ENCODE assay signal across 21 cellular contexts in the genomic region with DNA sequence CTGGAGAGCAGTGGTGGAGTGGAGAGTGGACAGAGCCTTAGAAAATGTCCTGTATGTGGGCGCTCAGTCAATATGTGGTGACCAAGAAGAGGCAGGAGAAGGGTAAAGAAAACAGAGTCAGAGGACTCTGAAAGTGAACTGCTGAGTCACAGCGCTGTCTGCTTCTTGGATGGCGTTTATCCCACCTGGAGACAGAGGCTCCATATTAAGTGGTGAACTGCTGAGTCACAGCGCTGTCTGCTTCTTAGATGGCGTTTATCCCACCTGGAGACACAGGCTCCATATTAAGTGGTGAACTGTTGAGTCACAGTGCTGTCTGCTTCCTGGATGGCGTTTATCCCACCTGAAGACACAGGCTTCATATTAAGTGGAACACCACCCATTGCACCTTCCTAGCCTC.
DNase-seq lines count a peak whose midpoint lies in the region; ATAC-seq, FAIRE-seq and TF ChIP-seq lines count a peak whose summit lies in the region.
"Had no signal": no experiment of that assay in that cellular context is flagged by ENCODE, and none has a peak within 500 bp of the region (broad histone marks: within the 10 kb centered on the region; RNA-seq: fewer than 3 reads in every experiment).

No MANE protein-coding gene starts in this region.

- H4K8ac ChIP-seq in H1 (ENCODE audit: extremely low read depth, insufficient read depth, low read length) = peak overlapping the region; percentile 4

- H3K4me3 ChIP-seq in H7 (ENCODE audit: insufficient read depth, low read depth, low read length) (no peak overlapping the region), PC-3 (ENCODE audit: low read length) (no peak overlapping the region), H1 (ENCODE audit: extremely low read depth in 1 of 4, insufficient read depth in 2 of 4, low read depth in 3 of 4, low read length in 4 of 4) (no peak overlapping the region), right cardiac atrium (ENCODE audit: low read length) (no peak overlapping the region)
- H3K4me3 ChIP-seq: GM12878 had no signal

- no peak for FAIRE-seq in H1 (lab: Jason Lieb, UNC)
- FAIRE-seq: A204.1, D721Med, GM12878, HTR-8/SVneo had no signal

- H3K9me3 ChIP-seq in PC-3 (ENCODE audit: low read length) (no peaks in the 10 kb centered on the region), H1 (ENCODE audit: insufficient read depth in 2 of 2, low read depth in 1 of 2, low read length in 1 of 2) (peaks cover 8 to 11% of the 10 kb centered on the region in 2 experiments; a peak in 2 of 4 replicates), right cardiac atrium (ENCODE audit: control insufficient read depth, low read length) (no peaks in the 10 kb centered on the region)

- no peak overlapping the region for H3K56ac ChIP-seq in H1 (replicated peaks; ENCODE audit: insufficient read length, low read depth, low read length)

- no peaks in the 10 kb centered on the region for H3F3A ChIP-seq in PC-3 (ENCODE audit: low read length, unreplicated experiment)

- intact Hi-C loops in PC-3 (cut with micrococcal nuclease) (loop anchor here (10.0 kb wide), 1 partner anchor 1483 kb away; no protein-coding TSS in a partner anchor), right cardiac atrium (cut with DNase I) (loop anchor here in 1 of 4 donors (10.0 kb wide), 1 partner anchor 673 kb away; no protein-coding TSS in a partner anchor)

- no peak overlapping the region for H3K14ac ChIP-seq in H1 (ENCODE audit: insufficient read length)

- no peak overlapping the region for H2AK5ac ChIP-seq in H1 (ENCODE audit: low read depth, low read length)

- no peak overlapping the region for H2BK12ac ChIP-seq in H1 (ENCODE audit: low read depth, low read length)

- H3K9ac ChIP-seq in PC-3 (ENCODE audit: low read length) = no peak overlapping the region
- no peak overlapping the region for H3K9ac ChIP-seq in H1 (replicated peaks in 1 of 4; ENCODE audit: extremely low read depth in 1 of 4, low read depth in 3 of 4, low read length in 3 of 4)

- no peaks in the 10 kb centered on the region for H3K23me2 ChIP-seq in H1 (ENCODE audit: low read depth, low read length)

- WGBS in H1 (ENCODE audit: extremely low coverage in 1 of 2, insufficient coverage in 1 of 2, insufficient read length in 1 of 2, insufficient replicate concordance in 2 of 2, low coverage in 1 of 2, low lambda C conversion rate in 2 of 2, missing lambda C conversion rate in 1 of 2), 2 experiments = 83% methylated on average over 6 of the region's 6 CpGs; no CpG with 5 or more reads in 1 of the 2 experiments
- 90% methylated on average over 6 of the region's 6 CpGs for WGBS in right cardiac atrium

- no peak overlapping the region for H2BK5ac ChIP-seq in H1 (ENCODE audit: low read depth, low read length)

- H3K18ac ChIP-seq in H1 (ENCODE audit: extremely low read depth, low read length) = no peak overlapping the region

- no peak for TF ChIP-seq EP300 in H1 (IDR thresholded peaks at IDR 0.05; ENCODE audit: borderline replicate concordance in 1 of 2, low read depth in 2 of 2, low read length in 2 of 2)

- no peaks in the 10 kb centered on the region for H3K79me1 ChIP-seq in H1 (ENCODE audit: low read depth, low read length)

- H2BK20ac ChIP-seq in H1 (ENCODE audit: low read length) = no peak overlapping the region

- H3K79me2 ChIP-seq in PC-3 (ENCODE audit: low read length) = no peaks in the 10 kb centered on the region
- no peaks in the 10 kb centered on the region for H3K79me2 ChIP-seq in H1 (ENCODE audit: control insufficient read depth in 1 of 2, insufficient read depth in 2 of 2, low read length in 2 of 2)

- H3K4me1 ChIP-seq in PC-3 (ENCODE audit: insufficient read depth, low read length) (no peaks in the 10 kb centered on the region), H1 (replicated peaks in 1 of 4; ENCODE audit: control insufficient read depth in 3 of 4, insufficient read depth in 4 of 4, low read length in 3 of 4) (no peaks in the 10 kb centered on the region), right cardiac atrium (ENCODE audit: control insufficient read depth, insufficient read depth, low read length) (no peaks in the 10 kb centered on the region)
- H3K4me1 ChIP-seq: Caco-2 had no signal

- H3K4me2 ChIP-seq in PC-3 (ENCODE audit: low read length) (no peak overlapping the region), H1 (ENCODE audit: insufficient read depth in 1 of 2, low read depth in 2 of 2, low read length in 2 of 2) (no peak overlapping the region)

- H3K27me3 ChIP-seq in H7 (ENCODE audit: control insufficient read depth, insufficient read depth, low read length) (no peaks in the 10 kb centered on the region), PC-3 (ENCODE audit: low read length) (peaks cover 41% of the 10 kb centered on the region), H1 (replicated peaks in 1 of 4; ENCODE audit: control insufficient read depth in 3 of 4, extremely low read depth in 1 of 4, insufficient read depth in 3 of 4, low read length in 3 of 4) (no peaks in the 10 kb centered on the region; a peak in 1 of 7 replicates), right cardiac atrium (ENCODE audit: control insufficient read depth, insufficient read depth) (no peaks in the 10 kb centered on the region)

- DNase-seq in A172 (ENCODE audit: low spot score) (peak; percentile 21), H7 (peak; percentile 1), PC-3 (peak; percentile 28), H1 (ENCODE audit: low read depth in 1 of 2, low spot score in 2 of 2) (no peak), iPS-NIHi11 (ENCODE audit: low spot score) (no peak), 8988T (no peak), right cardiac atrium (no peak)
- DNase-seq: AML-193; Caco-2; CD4-positive, alpha-beta T cell; DMS79 treated with DMSO at 0.1 percent for 48 hours; EL; HCEC 1CT; IMR-90; KBM-7 had no signal

- H4K5ac ChIP-seq in H1 (ENCODE audit: insufficient read length, low read depth, low read length) = no peak overlapping the region

- TF ChIP-seq RAD21 in H1 (IDR thresholded peaks at IDR 0.05 in 1 of 2, conservative IDR thresholded peaks at IDR 0.05 in 1 of 2; ENCODE audit: low read depth in 2 of 2, low read length in 2 of 2) = no peak

- H4K91ac ChIP-seq in H1 (replicated peaks; ENCODE audit: insufficient read length, low read length) = no peak overlapping the region

- H2AFZ ChIP-seq in PC-3 (ENCODE audit: low read length) = peak overlapping the region; percentile 48
- no peak overlapping the region for H2AFZ ChIP-seq in H1 (ENCODE audit: low read length)

- CTCF ChIA-PET in PC-3 (lab: Charles Lee) = no interaction called here
- CTCF ChIA-PET in H1 (lab: Charles Lee; ENCODE audit: partially characterized antibody) = interaction anchor here (1.1 to 10.4 kb wide), 2 partner anchors 8 to 674 kb away, joined by 3 to 128 read pairs; no protein-coding TSS in a partner anchor

- no peaks in the 10 kb centered on the region for H4K20me1 ChIP-seq in PC-3 (ENCODE audit: low read length)
- no peaks in the 10 kb centered on the region for H4K20me1 ChIP-seq in H1 (replicated peaks in 1 of 2; ENCODE audit: control insufficient read depth in 1 of 2, insufficient read depth in 2 of 2, low read length in 2 of 2)

- no peak for TF ChIP-seq POLR2A in H1 (IDR thresholded peaks at IDR 0.05; ENCODE audit: control extremely low read depth in 1 of 2, low read depth in 2 of 2, low read length in 2 of 2)

- H3K27ac ChIP-seq in PC-3 (ENCODE audit: low read length) = no peak overlapping the region
- H3K27ac ChIP-seq in H1 (ENCODE audit: low read depth, low read length) = no peak overlapping the region
- H3K27ac ChIP-seq in right cardiac atrium (ENCODE audit: low read length) = no peak overlapping the region
- H3K27ac ChIP-seq: C4-2B, HL-60 had no signal

- no TSS peak for BruUV-seq in PC-3 (replicated peaks; lab: Mats Ljungman, UMichigan)

- no peak overlapping the region for H3K23ac ChIP-seq in H1 (ENCODE audit: insufficient read length)

- H3K36me3 ChIP-seq in H7 (replicated peaks; ENCODE audit: control insufficient read depth, insufficient read depth, low read length) = no peaks in the 10 kb centered on the region
- H3K36me3 ChIP-seq in PC-3 (ENCODE audit: low read depth, low read length) = no peaks in the 10 kb centered on the region
- H3K36me3 ChIP-seq in H1 (ENCODE audit: control insufficient read depth in 2 of 4, insufficient read depth in 4 of 4, low read length in 3 of 4) = no peaks in the 10 kb centered on the region

- ATAC-seq in PC-3 (no peak), right cardiac atrium (no peak)
- ATAC-seq: GM12878 had no signal

- H3K4ac ChIP-seq in H1 (replicated peaks; ENCODE audit: insufficient read length, low read depth, low read length) = no peak overlapping the region

- POLR2A ChIA-PET in PC-3 (lab: Charles Lee; ENCODE audit: unreplicated experiment) = no interaction called here
- POLR2A ChIA-PET in H1 (lab: Charles Lee; ENCODE audit: partially characterized antibody) = no interaction called here

- H2BK120ac ChIP-seq in H1 (replicated peaks; ENCODE audit: low read depth, low read length) = no peak overlapping the region

- no peak overlapping the region for H2BK15ac ChIP-seq in H1 (ENCODE audit: low read length)

- TF ChIP-seq CTCF in PC-3 (conservative IDR thresholded peaks at IDR 0.05; ENCODE audit: low read depth, low read length) (no peak), H1 (IDR thresholded peaks at IDR 0.05; ENCODE audit: control extremely low read depth in 1 of 3, insufficient read depth in 1 of 3, low read depth in 1 of 3, low read length in 3 of 3) (no peak)

- no peaks in the 10 kb centered on the region; the same call in 1 of the 2 replicates for H3K9me2 ChIP-seq in PC-3 (replicated peaks; ENCODE audit: low read length)

TF ChIP-seq in H1, 55 proteins besides CTCF, POLR2A, EP300 and RAD21:
- TF ChIP-seq BACH1 (IDR thresholded peaks at IDR 0.05; ENCODE audit: low read length) = peak; percentile 56; the same call in 1 of the 2 replicates
- TF ChIP-seq MAFK (IDR thresholded peaks at IDR 0.05; ENCODE audit: low read depth, low read length) = no peak

Comparison
In these comparisons a context has a peak if more than half of its experiments do, and no peak if none do; other contexts are left out.
1. DNase-seq: peak in A172 (single experiment), H7 (single experiment) and PC-3 (single experiment); none in H1 (0 of 2), iPS-NIHi11 (single experiment), 8988T (single experiment) and right cardiac atrium (0 of 3).